ENCODE assay signal across 1 cellular context in the genomic region with DNA sequence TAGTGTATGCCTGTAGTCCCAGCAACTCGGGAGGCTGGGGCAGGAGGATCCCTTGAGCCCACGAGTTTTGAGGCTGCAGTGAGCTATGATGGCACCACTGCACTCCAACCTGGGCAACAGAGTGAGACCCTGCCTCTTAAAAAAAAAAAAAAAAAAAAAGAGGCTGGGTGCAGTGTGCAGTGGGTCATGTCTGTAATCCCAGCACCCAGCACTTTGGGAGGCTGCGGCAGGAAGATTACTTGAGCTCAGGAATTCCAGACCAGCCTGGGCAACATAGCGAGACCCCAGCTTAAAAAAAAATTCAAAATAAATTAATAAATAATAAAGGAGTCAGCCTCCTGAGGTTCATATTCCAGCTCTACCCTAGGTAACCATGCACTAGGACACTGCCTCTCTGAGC.
TF ChIP-seq lines count a peak whose summit lies in the region.

No MANE protein-coding gene starts in this region.

TF ChIP-seq in K562, 482 proteins besides CTCF, POLR2A, EP300 and RAD21:
- TF ChIP-seq, protein P1, sequence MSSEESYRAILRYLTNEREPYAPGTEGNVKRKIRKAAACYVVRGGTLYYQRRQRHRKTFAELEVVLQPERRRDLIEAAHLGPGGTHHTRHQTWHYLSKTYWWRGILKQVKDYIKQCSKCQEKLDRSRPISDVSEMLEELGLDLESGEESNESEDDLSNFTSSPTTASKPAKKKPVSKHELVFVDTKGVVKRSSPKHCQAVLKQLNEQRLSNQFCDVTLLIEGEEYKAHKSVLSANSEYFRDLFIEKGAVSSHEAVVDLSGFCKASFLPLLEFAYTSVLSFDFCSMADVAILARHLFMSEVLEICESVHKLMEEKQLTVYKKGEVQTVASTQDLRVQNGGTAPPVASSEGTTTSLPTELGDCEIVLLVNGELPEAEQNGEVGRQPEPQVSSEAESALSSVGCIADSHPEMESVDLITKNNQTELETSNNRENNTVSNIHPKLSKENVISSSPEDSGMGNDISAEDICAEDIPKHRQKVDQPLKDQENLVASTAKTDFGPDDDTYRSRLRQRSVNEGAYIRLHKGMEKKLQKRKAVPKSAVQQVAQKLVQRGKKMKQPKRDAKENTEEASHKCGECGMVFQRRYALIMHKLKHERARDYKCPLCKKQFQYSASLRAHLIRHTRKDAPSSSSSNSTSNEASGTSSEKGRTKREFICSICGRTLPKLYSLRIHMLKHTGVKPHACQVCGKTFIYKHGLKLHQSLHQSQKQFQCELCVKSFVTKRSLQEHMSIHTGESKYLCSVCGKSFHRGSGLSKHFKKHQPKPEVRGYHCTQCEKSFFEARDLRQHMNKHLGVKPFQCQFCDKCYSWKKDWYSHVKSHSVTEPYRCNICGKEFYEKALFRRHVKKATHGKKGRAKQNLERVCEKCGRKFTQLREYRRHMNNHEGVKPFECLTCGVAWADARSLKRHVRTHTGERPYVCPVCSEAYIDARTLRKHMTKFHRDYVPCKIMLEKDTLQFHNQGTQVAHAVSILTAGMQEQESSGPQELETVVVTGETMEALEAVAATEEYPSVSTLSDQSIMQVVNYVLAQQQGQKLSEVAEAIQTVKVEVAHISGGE (CRISPR knock-in tag; IDR thresholded peaks at IDR 0.05) = no peak
- TF ChIP-seq TCF3 (CRISPR knock-in tag; IDR thresholded peaks at IDR 0.05) = no peak
- peak; percentile 57 for TF ChIP-seq ZNF121 (CRISPR knock-in tag; conservative IDR thresholded peaks at IDR 0.05)
- no peak for TF ChIP-seq CHD4 (IDR thresholded peaks at IDR 0.05; ENCODE audit: insufficient read depth, insufficient replicate concordance, low read depth, low read length, poor library complexity, severe bottlenecking)
- TF ChIP-seq BRD9 (IDR thresholded peaks at IDR 0.05; ENCODE audit: low read depth, partially characterized antibody) = no peak
- TF ChIP-seq ZNF436 (CRISPR knock-in tag; IDR thresholded peaks at IDR 0.05) = no peak
- TF ChIP-seq, protein P2, sequence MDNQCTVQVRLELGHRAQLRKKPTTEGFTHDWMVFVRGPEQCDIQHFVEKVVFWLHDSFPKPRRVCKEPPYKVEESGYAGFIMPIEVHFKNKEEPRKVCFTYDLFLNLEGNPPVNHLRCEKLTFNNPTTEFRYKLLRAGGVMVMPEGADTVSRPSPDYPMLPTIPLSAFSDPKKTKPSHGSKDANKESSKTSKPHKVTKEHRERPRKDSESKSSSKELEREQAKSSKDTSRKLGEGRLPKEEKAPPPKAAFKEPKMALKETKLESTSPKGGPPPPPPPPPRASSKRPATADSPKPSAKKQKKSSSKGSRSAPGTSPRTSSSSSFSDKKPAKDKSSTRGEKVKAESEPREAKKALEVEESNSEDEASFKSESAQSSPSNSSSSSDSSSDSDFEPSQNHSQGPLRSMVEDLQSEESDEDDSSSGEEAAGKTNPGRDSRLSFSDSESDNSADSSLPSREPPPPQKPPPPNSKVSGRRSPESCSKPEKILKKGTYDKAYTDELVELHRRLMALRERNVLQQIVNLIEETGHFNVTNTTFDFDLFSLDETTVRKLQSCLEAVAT (IDR thresholded peaks at IDR 0.05) = no peak
- no peak for TF ChIP-seq ZZZ3 (IDR thresholded peaks at IDR 0.05)
- TF ChIP-seq, protein P3, sequence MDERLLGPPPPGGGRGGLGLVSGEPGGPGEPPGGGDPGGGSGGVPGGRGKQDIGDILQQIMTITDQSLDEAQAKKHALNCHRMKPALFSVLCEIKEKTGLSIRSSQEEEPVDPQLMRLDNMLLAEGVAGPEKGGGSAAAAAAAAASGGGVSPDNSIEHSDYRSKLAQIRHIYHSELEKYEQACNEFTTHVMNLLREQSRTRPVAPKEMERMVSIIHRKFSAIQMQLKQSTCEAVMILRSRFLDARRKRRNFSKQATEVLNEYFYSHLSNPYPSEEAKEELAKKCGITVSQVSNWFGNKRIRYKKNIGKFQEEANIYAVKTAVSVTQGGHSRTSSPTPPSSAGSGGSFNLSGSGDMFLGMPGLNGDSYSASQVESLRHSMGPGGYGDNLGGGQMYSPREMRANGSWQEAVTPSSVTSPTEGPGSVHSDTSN (CRISPR knock-in tag; IDR thresholded peaks at IDR 0.05; ENCODE audit: low read depth) = no peak
- TF ChIP-seq, protein P3 (tag; conservative IDR thresholded peaks at IDR 0.05; ENCODE audit: low read depth) = no peak
